ENCODE assay signal across 19 cellular contexts in the genomic region with DNA sequence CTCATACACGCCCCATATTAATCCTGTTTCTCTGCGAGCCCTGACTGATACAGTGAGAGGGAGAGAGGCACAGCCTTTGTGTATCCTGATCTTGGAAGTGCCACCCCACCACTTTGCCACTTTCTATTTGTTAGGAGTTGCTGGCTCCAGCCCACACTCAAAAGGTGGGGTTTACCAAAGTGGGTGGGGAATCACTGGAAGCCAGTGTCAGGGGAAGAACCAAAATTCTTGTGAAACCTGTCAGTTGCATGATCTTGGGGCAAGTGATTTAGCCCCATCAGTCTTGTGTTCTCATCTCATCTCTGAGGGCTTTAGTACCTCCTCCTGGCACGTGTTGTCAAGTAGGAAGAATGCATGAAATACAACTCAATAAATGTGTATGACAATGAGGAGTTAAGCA.
"Had no signal": no experiment of that assay in that cellular context is flagged by ENCODE, and none has a peak within 500 bp of the region (broad histone marks: within the 10 kb centered on the region; RNA-seq: fewer than 3 reads in every experiment).

No MANE protein-coding gene starts in this region.

- DNase-seq: activated CD4-positive, alpha-beta memory T cell treated with anti-CD3 and anti-CD28 coated beads for 36 hours; activated CD4-positive, alpha-beta T cell treated with anti-CD3 and anti-CD28 coated beads for 36 hours; activated CD8-positive, alpha-beta memory T cell treated with anti-CD3 and anti-CD28 coated beads, Interleukin-2, amount 10 ng/mL, durations not matched to agents 7 days and 5 days; activated naive CD4-positive, alpha-beta T cell; activated naive CD8-positive, alpha-beta T cell treated with anti-CD3 and anti-CD28 coated beads, Interleukin-2, amount 10 ng/mL, durations not matched to agents 7 days and 5 days; aorta; brain microvascular endothelial cell; colonic mucosa; endodermal cell; foreskin fibroblast; stimulated activated CD4-positive, alpha-beta T cell treated with anti-CD3 and anti-CD28 coated beads, Interleukin-2, amount 100 ng/mL, for 24 hours; transverse colon; uterus had no signal

- ATAC-seq: activated CD4-positive, alpha-beta T cell treated with anti-CD3 and anti-CD28 coated beads for 36 hours; activated CD8-positive, alpha-beta memory T cell treated with anti-CD3 and anti-CD28 coated beads, Interleukin-2, amount 10 ng/mL, durations not matched to agents 7 days and 5 days; activated T-helper 17 cell treated with anti-CD3 and anti-CD28 coated beads, Interleukin-2, amount 50 U/mL, for 72 hours; WTC11 had no signal

- H3K9me3 ChIP-seq: colonic mucosa, prostate gland, transverse colon, uterus had no signal

- H3K27me3 ChIP-seq: brain microvascular endothelial cell, colonic mucosa, right atrium auricular region, transverse colon had no signal

- H3K27ac ChIP-seq: brain microvascular endothelial cell, colonic mucosa, epithelial cell of prostate, prostate gland, right atrium auricular region, suprapubic skin, transverse colon, uterus had no signal

- H3K4me1 ChIP-seq: colonic mucosa, prostate gland, right atrium auricular region, suprapubic skin, transverse colon, uterus had no signal

- H3K4me3 ChIP-seq: colonic mucosa, prostate gland, right atrium auricular region, suprapubic skin, transverse colon, uterus had no signal

- H3K36me3 ChIP-seq: brain microvascular endothelial cell, colonic mucosa, prostate gland, right atrium auricular region, suprapubic skin, transverse colon, uterus had no signal
